Comparison of ENCODE assay signal across 8 cellular contexts in genomic region chr5:55600536-55601208, GRCh38.
DNase-seq lines count a peak whose midpoint lies in the region; ATAC-seq, FAIRE-seq and TF ChIP-seq lines count a peak whose summit lies in the region.

No MANE protein-coding gene starts in this region.

- peak overlapping the region; percentile 54 for H3K14ac ChIP-seq in IMR-90 (replicated peaks; ENCODE audit: low read depth, low read length)

- SMC1A ChIA-PET in GM12878 (lab: Charles Lee; ENCODE audit: uncharacterized antibody, unreplicated experiment): interaction anchor here (0.6 kb wide), 1 partner anchor 49 kb away, joined by 3 read pairs; no protein-coding TSS in a partner anchor

- TF ChIP-seq CTCF in IMR-90 (conservative IDR thresholded peaks at IDR 0.05; ENCODE audit: low read depth, low read length) (no peak), GM12878 (IDR thresholded peaks at IDR 0.05 in 2 of 3, conservative IDR thresholded peaks at IDR 0.05 in 1 of 3; ENCODE audit: control insufficient read depth in 2 of 3, extremely low read depth in 1 of 3, insufficient read depth in 1 of 3, low read depth in 3 of 3, low read length in 3 of 3) (no peak), endodermal cell (conservative IDR thresholded peaks at IDR 0.05) (no peak)

- H3K79me1 ChIP-seq in IMR-90 (ENCODE audit: low read depth in 1 of 2, low read length in 2 of 2): peaks cover 0 to 3% of the 10 kb centered on the region in 2 experiments; a peak in 2 of 4 replicates

- no peak for FAIRE-seq in GM12878 (lab: Jason Lieb, UNC)

- no peaks in the 10 kb centered on the region for H3K9me3 Mint-ChIP-seq in CD4-positive, alpha-beta memory T cell
- H3K9me3 Mint-ChIP-seq in immature natural killer cell (no peaks in the 10 kb centered on the region), endodermal cell (no peaks in the 10 kb centered on the region)

- peak overlapping the region; percentile 83 to 96 for H4K8ac ChIP-seq in IMR-90 (ENCODE audit: low read depth in 2 of 2, low read length in 2 of 2)

- H2BK20ac ChIP-seq in IMR-90 (ENCODE audit: low read depth, low read length): peak overlapping the region; percentile 78

- peak in 1 of 5 donors; percentile 3 for DNase-seq in CD4-positive, alpha-beta memory T cell
- DNase-seq in IMR-90: peak; percentile 60
- DNase-seq in GM12878 (ENCODE audit: low read depth, low spot score): no peak
- no peak for DNase-seq in immature natural killer cell
- no peak for DNase-seq in epidermal melanocyte (ENCODE audit: insufficient read length, low spot score)
- no peak for DNase-seq in endodermal cell
- no peak for DNase-seq in effector CD4-positive, alpha-beta T cell

- H3K4ac ChIP-seq in IMR-90 (ENCODE audit: low read depth, low read length): peak overlapping the region; percentile 76

- H2BK15ac ChIP-seq in IMR-90 (ENCODE audit: low read depth, low read length): peak overlapping the region; percentile 95; the same call in 1 of the 3 replicates

- peak overlapping the region; percentile 44; the same call in 1 of the 2 replicates for H2AK5ac ChIP-seq in IMR-90 (ENCODE audit: low read depth, low read length)

- H3K4me2 ChIP-seq in IMR-90 (ENCODE audit: low read depth, low read length) (peak overlapping the region; percentile 55), GM12878 (ENCODE audit: control insufficient read depth, insufficient read depth) (peak overlapping the region; percentile 57)

- TF ChIP-seq POLR2A in IMR-90 (IDR thresholded peaks at IDR 0.05; ENCODE audit: low read depth, low read length) (no peak), GM12878 (IDR thresholded peaks at IDR 0.05; ENCODE audit: low read depth, low read length) (no peak)

- POLR2A ChIA-PET in CD4-positive, alpha-beta memory T cell (lab: Charles Lee; ENCODE audit: partially characterized antibody): no interaction called here
- POLR2A ChIA-PET in IMR-90 (lab: Charles Lee; ENCODE audit: unreplicated experiment): interaction anchor here (0.8 to 1.0 kb wide), 2 partner anchors 8 to 15 kb away, joined by 3 read pairs; no protein-coding TSS in a partner anchor
- POLR2A ChIA-PET in GM12878 (lab: Charles Lee): interaction anchor here (0.6 kb wide), 1 partner anchor 20 kb away, joined by 5 read pairs; no protein-coding TSS in a partner anchor

- peaks cover 18% of the 10 kb centered on the region for H3K4me1 ChIP-seq in CD4-positive, alpha-beta memory T cell (ENCODE audit: insufficient read depth, low read length)
- H3K4me1 ChIP-seq in IMR-90 (ENCODE audit: control insufficient read depth, insufficient read depth, low read length): peaks cover 27% of the 10 kb centered on the region
- peaks cover 7% of the 10 kb centered on the region for H3K4me1 ChIP-seq in GM12878 (ENCODE audit: control insufficient read depth, insufficient read depth, low read length)
- peaks cover 51% of the 10 kb centered on the region for H3K4me1 ChIP-seq in mesodermal cell (ENCODE audit: control insufficient read depth, insufficient read depth, low read length, poor library complexity, severe bottlenecking)
- no peaks in the 10 kb centered on the region for H3K4me1 ChIP-seq in endodermal cell (ENCODE audit: control insufficient read depth, insufficient read depth, low read length)

- TF ChIP-seq RAD21 in IMR-90 (IDR thresholded peaks at IDR 0.05; ENCODE audit: low read length) (no peak), GM12878 (IDR thresholded peaks at IDR 0.05; ENCODE audit: insufficient read depth, low read depth, low read length) (no peak)

- TF ChIP-seq EP300 in GM12878 (IDR thresholded peaks at IDR 0.05; ENCODE audit: borderline replicate concordance in 1 of 2, control insufficient read depth in 1 of 2, low read depth in 2 of 2, low read length in 2 of 2): no peak

- no peak overlapping the region for H3K4me3 ChIP-seq in CD4-positive, alpha-beta memory T cell (ENCODE audit: low read length in 2 of 2)
- H3K4me3 ChIP-seq in IMR-90 (ENCODE audit: insufficient read depth, low read depth, low read length): no peak overlapping the region
- no peak overlapping the region for H3K4me3 ChIP-seq in GM12878
- H3K4me3 ChIP-seq in mesodermal cell (ENCODE audit: extremely low read depth, insufficient read depth, low read length, poor library complexity, severe bottlenecking): no peak overlapping the region
- H3K4me3 ChIP-seq in endodermal cell (ENCODE audit: low read length): no peak overlapping the region

- no peaks in the 10 kb centered on the region for H3K36me3 Mint-ChIP-seq in CD4-positive, alpha-beta memory T cell
- H3K36me3 Mint-ChIP-seq in immature natural killer cell (no peaks in the 10 kb centered on the region), endodermal cell (ENCODE audit: low read depth) (no peaks in the 10 kb centered on the region)

- peak overlapping the region; percentile 72 for H2AFZ ChIP-seq in IMR-90 (replicated peaks; ENCODE audit: low read length, poor library complexity)
- H2AFZ ChIP-seq in GM12878 (ENCODE audit: control insufficient read depth, low read depth, low read length): peak overlapping the region; percentile 76

- H4K20me1 ChIP-seq in IMR-90 (ENCODE audit: insufficient read depth, low read length): no peaks in the 10 kb centered on the region
- H4K20me1 ChIP-seq in GM12878 (ENCODE audit: control insufficient read depth, insufficient read depth): no peaks in the 10 kb centered on the region

- ATAC-seq in IMR-90 (ENCODE audit: low read depth) (peak; percentile 22; the same call in 1 of the 2 replicates), GM12878 (peak; percentile 43; the same call in 2 of the 3 replicates)

- BruUV-seq in IMR-90 (replicated peaks; lab: Mats Ljungman, UMichigan) (no TSS peak), GM12878 (replicated peaks; lab: Mats Ljungman, UMichigan) (no TSS peak)

- no peaks in the 10 kb centered on the region for H3K36me3 ChIP-seq in CD4-positive, alpha-beta memory T cell (ENCODE audit: insufficient read depth, low read length)
- no peaks in the 10 kb centered on the region for H3K36me3 ChIP-seq in IMR-90 (ENCODE audit: control insufficient read depth, insufficient read depth, low read length)
- no peaks in the 10 kb centered on the region for H3K36me3 ChIP-seq in GM12878 (ENCODE audit: control insufficient read depth in 2 of 2, insufficient read depth in 2 of 2, low read length in 1 of 2)
- no peaks in the 10 kb centered on the region for H3K36me3 ChIP-seq in mesodermal cell (ENCODE audit: control insufficient read depth, insufficient read depth, low read length)
- H3K36me3 ChIP-seq in endodermal cell (ENCODE audit: control insufficient read depth, insufficient read depth, low read length): no peaks in the 10 kb centered on the region

- H2BK5ac ChIP-seq in IMR-90 (ENCODE audit: low read depth, low read length, poor library complexity, severe bottlenecking): peak overlapping the region; percentile 31

- peak overlapping the region in 3 of 7 donors; percentile 29 to 68 (median 60) for H3K27ac Mint-ChIP-seq in CD4-positive, alpha-beta memory T cell
- peak overlapping the region in 1 of 6 donors; percentile 0 for H3K27ac Mint-ChIP-seq in immature natural killer cell
- H3K27ac Mint-ChIP-seq in endodermal cell: no peak overlapping the region

- H2BK120ac ChIP-seq in IMR-90 (ENCODE audit: low read depth, low read length): peak overlapping the region; percentile 84

- H3K56ac ChIP-seq in IMR-90 (ENCODE audit: extremely low read depth, insufficient read depth, low read length): peak overlapping the region; percentile 61; the same call in 1 of the 2 replicates

- H3K9ac ChIP-seq in IMR-90 (ENCODE audit: low read depth, low read length) (peak overlapping the region; percentile 72), GM12878 (ENCODE audit: control insufficient read depth, insufficient read depth, low read length) (no peak overlapping the region), endodermal cell (ENCODE audit: extremely low read depth, low read length, poor library complexity, severe bottlenecking) (no peak overlapping the region)

- intact Hi-C loops in CD4-positive, alpha-beta memory T cell (cut with micrococcal nuclease): no loop called here
- intact Hi-C loops in IMR-90 (cut with micrococcal nuclease) (loop anchor here (5.0 kb wide), 1 partner anchor 77 kb away; no protein-coding TSS in a partner anchor), GM12878 (cut with micrococcal nuclease; ENCODE audit: unreplicated experiment) (no loop called here)

- peak overlapping the region; percentile 68 for H3K23ac ChIP-seq in IMR-90 (ENCODE audit: low read depth, low read length)

- CTCF ChIA-PET in CD4-positive, alpha-beta memory T cell (lab: Charles Lee; ENCODE audit: partially characterized antibody): no interaction called here
- CTCF ChIA-PET in IMR-90 (lab: Yijun Ruan, JAX): interaction anchor here (0.6 to 0.7 kb wide), 3 partner anchors 33 to 214 kb away, joined by 3 to 5 read pairs (median 3); no protein-coding TSS in a partner anchor
- CTCF ChIA-PET in GM12878 (lab: Yijun Ruan, JAX): interaction anchor here (0.6 kb wide), 1 partner anchor 163 kb away, joined by 3 read pairs; no protein-coding TSS in a partner anchor

- peak overlapping the region; percentile 14 for H4K5ac ChIP-seq in IMR-90 (ENCODE audit: low read depth, low read length)

- WGBS in IMR-90 (ENCODE audit: extremely low coverage in 2 of 2, insufficient read length in 1 of 2), 2 experiments: 13% methylated on average over 3 of the region's 6 CpGs; no CpG with 5 or more reads in 1 of the 2 experiments
- WGBS in GM12878 (ENCODE audit: insufficient coverage, insufficient replicate concordance, low lambda C conversion rate, missing lambda C conversion rate): 23% methylated on average over 5 of the region's 6 CpGs
- 72 to 82% methylated on average over 3 to 4 of the region's 6 CpGs for WGBS in mesodermal cell (ENCODE audit: insufficient coverage in 2 of 2), 2 experiments
- WGBS in endodermal cell (ENCODE audit: insufficient coverage in 1 of 2, insufficient read length in 1 of 2), 2 experiments: 76 to 96% methylated on average over 3 to 6 of the region's 6 CpGs

- no peaks in the 10 kb centered on the region for H3K27me3 Mint-ChIP-seq in CD4-positive, alpha-beta memory T cell
- H3K27me3 Mint-ChIP-seq in immature natural killer cell (ENCODE audit: low read depth in 3 of 3) (peaks cover 0 to 3% (median 0%) of the 10 kb centered on the region in 3 donors), endodermal cell (ENCODE audit: insufficient read depth) (no peaks in the 10 kb centered on the region)

- H3K9me3 ChIP-seq in CD4-positive, alpha-beta memory T cell (ENCODE audit: control insufficient read depth in 1 of 2, low read length in 2 of 2): no peaks in the 10 kb centered on the region
- no peaks in the 10 kb centered on the region for H3K9me3 ChIP-seq in IMR-90 (ENCODE audit: control insufficient read depth, insufficient read depth, low read length)
- no peaks in the 10 kb centered on the region for H3K9me3 ChIP-seq in GM12878 (replicated peaks; ENCODE audit: control insufficient read depth, insufficient read depth, low read length)
- H3K9me3 ChIP-seq in mesodermal cell (ENCODE audit: control insufficient read depth, low read length): no peaks in the 10 kb centered on the region
- no peaks in the 10 kb centered on the region for H3K9me3 ChIP-seq in endodermal cell (ENCODE audit: control insufficient read depth, low read length)

- no peaks in the 10 kb centered on the region for H3K79me2 ChIP-seq in GM12878 (ENCODE audit: control insufficient read depth, insufficient read depth, low read length)

- in situ Hi-C loops in IMR-90 (cut with MboI; ENCODE audit: low sequenced_read_pairs) (no loop called here), GM12878 (cut with MboI) (no loop called here)

- peak overlapping the region; percentile 25 for H3K18ac ChIP-seq in IMR-90 (ENCODE audit: low read depth, low read length)

- H3K27me3 ChIP-seq in CD4-positive, alpha-beta memory T cell (ENCODE audit: insufficient read depth, low read length): no peaks in the 10 kb centered on the region
- H3K27me3 ChIP-seq in IMR-90 (ENCODE audit: control insufficient read depth, insufficient read depth, low read length) (no peaks in the 10 kb centered on the region), GM12878 (replicated peaks in 1 of 2; ENCODE audit: control insufficient read depth in 2 of 2, insufficient read depth in 2 of 2, low read length in 1 of 2) (no peaks in the 10 kb centered on the region), endodermal cell (ENCODE audit: control insufficient read depth, insufficient read depth, low read length, poor library complexity, severe bottlenecking) (no peaks in the 10 kb centered on the region)

- peaks cover 10 to 25% (median 16%) of the 10 kb centered on the region in 4 donors for H3K4me1 Mint-ChIP-seq in CD4-positive, alpha-beta memory T cell
- H3K4me1 Mint-ChIP-seq in immature natural killer cell (peaks cover 6 to 13% of the 10 kb centered on the region in 2 donors), endodermal cell (peaks cover 37% of the 10 kb centered on the region)

- H2AK9ac ChIP-seq in IMR-90 (replicated peaks; ENCODE audit: low read depth, low read length, poor library complexity): no peak overlapping the region

- H3K27ac ChIP-seq in CD4-positive, alpha-beta memory T cell (ENCODE audit: low read depth, low read length): no peak overlapping the region
- H3K27ac ChIP-seq in IMR-90 (ENCODE audit: insufficient read depth, low read length) (peak overlapping the region; percentile 57), GM12878 (ENCODE audit: control insufficient read depth, insufficient read depth) (no peak overlapping the region), mesodermal cell (ENCODE audit: low read depth, low read length, severe bottlenecking) (peak overlapping the region; percentile 87), endodermal cell (ENCODE audit: low read depth, low read length) (no peak overlapping the region)

- peak overlapping the region; percentile 79 for H4K91ac ChIP-seq in IMR-90 (ENCODE audit: insufficient read depth, low read depth, low read length)

- peak overlapping the region in 6 of 8 donors; percentile 38 to 66 (median 47) for H3K4me3 Mint-ChIP-seq in CD4-positive, alpha-beta memory T cell
- H3K4me3 Mint-ChIP-seq in immature natural killer cell (peak overlapping the region in 1 of 5 donors; percentile 17), endodermal cell (no peak overlapping the region)

- H3K9me1 ChIP-seq in IMR-90 (ENCODE audit: insufficient read depth, low read length): peaks cover 16% of the 10 kb centered on the region

- dilution Hi-C loops in IMR-90 (cut with HindIII; ENCODE audit: low sequenced_read_pairs, unreplicated experiment): no loop called here

- RAD21 ChIA-PET in GM12878 (lab: Charles Lee; ENCODE audit: unreplicated experiment): interaction anchor here (0.8 kb wide), 1 partner anchor 994 kb away, joined by 3 read pairs; no protein-coding TSS in a partner anchor

Comparison
In these comparisons a context has a peak if more than half of its experiments do, and no peak if none do; other contexts are left out.
1. H3K27ac ChIP-seq: peak in IMR-90 (single experiment) and mesodermal cell (single experiment); none in CD4-positive, alpha-beta memory T cell (single experiment), GM12878 (single experiment) and endodermal cell (single experiment).